Comparison of ENCODE assay signal across 18 cellular contexts in the genomic region with DNA sequence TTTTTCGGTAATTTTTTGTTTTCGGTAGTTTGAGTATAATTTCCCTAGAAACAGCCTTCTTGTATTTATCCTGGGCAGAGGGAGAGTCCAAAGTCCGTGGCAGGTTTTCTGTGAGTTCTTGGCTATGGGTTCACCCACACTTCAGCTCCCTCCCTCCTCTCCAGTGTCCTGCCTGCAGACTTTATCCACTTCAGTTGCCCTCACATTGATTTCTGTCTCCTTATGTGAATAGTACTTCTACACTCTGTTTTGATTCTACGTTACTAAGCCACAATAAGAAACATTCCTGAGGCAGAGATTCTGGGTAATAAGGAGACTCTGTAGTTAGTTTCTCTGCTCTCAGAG.
DNase-seq lines count a peak whose midpoint lies in the region; ATAC-seq, FAIRE-seq and TF ChIP-seq lines count a peak whose summit lies in the region.
"Had no signal": no experiment of that assay in that cellular context is flagged by ENCODE, and none has a peak within 500 bp of the region (broad histone marks: within the 10 kb centered on the region; RNA-seq: fewer than 3 reads in every experiment).

No MANE protein-coding gene starts in this region.

- no peaks in the 10 kb centered on the region for H3K4me1 Mint-ChIP-seq in naive thymus-derived CD4-positive, alpha-beta T cell
- H3K4me1 Mint-ChIP-seq: CD14-positive monocyte had no signal

- CTCF ChIA-PET in SK-N-SH (lab: Yijun Ruan, JAX), result interaction anchor here (0.7 kb wide), 1 partner anchor 186 kb away, joined by 3 read pairs; no protein-coding TSS in a partner anchor
- CTCF ChIA-PET in naive thymus-derived CD4-positive, alpha-beta T cell (lab: Charles Lee), result no interaction called here

- no peaks in the 10 kb centered on the region for H3K79me2 ChIP-seq in SK-N-SH (ENCODE audit: insufficient read depth)

- no peaks in the 10 kb centered on the region for H3F3A ChIP-seq in SK-N-SH (replicated peaks; ENCODE audit: insufficient read depth)

- H3K9ac ChIP-seq in SK-N-SH, result 0 out of 2 replicates have a peak overlapping the region, but pooled peaks have one; percentile 23

- DNase-seq in SK-N-SH (no peak), RPMI7951 (ENCODE audit: low read depth) (peak; percentile 30), mucosa of gallbladder (ENCODE audit: low spot score) (peak; percentile 70), NCI-H446 treated with DMSO at 0.1 percent for 48 hours (lab: John Stamatoyannopoulos, UW) (no peak), GM12892 (ENCODE audit: insufficient read length) (no peak), UCSD-AML1 (lab: John Stamatoyannopoulos, UW; ENCODE audit: unreplicated experiment) (no peak)
- no peak for DNase-seq in naive thymus-derived CD4-positive, alpha-beta T cell
- DNase-seq: 8988T, COR-L47, DMS153, NCI-H1048, NCI-H1694, NCI-H774, Right ventricle myocardium superior had no signal

- intact Hi-C loops in naive thymus-derived CD4-positive, alpha-beta T cell (cut with micrococcal nuclease), result no loop called here

- H3K27me3 Mint-ChIP-seq in naive thymus-derived CD4-positive, alpha-beta T cell, result no peaks in the 10 kb centered on the region

- POLR2A ChIA-PET in SK-N-SH (lab: Yijun Ruan, JAX), result no interaction called here
- POLR2A ChIA-PET in naive thymus-derived CD4-positive, alpha-beta T cell (lab: Charles Lee), result no interaction called here

- H3K36me3 Mint-ChIP-seq in naive thymus-derived CD4-positive, alpha-beta T cell, result peaks cover 0 to 5% (median 0%) of the 10 kb centered on the region in 5 donors
- H3K36me3 Mint-ChIP-seq: CD14-positive monocyte had no signal

- H3K4me2 ChIP-seq in SK-N-SH, result peak overlapping the region; percentile 47; the same call in 1 of the 2 replicates

- no peak for TF ChIP-seq POLR2A in GM12892 (IDR thresholded peaks at IDR 0.05; ENCODE audit: low read depth, low read length)

- no peak overlapping the region for H3K4me3 Mint-ChIP-seq in naive thymus-derived CD4-positive, alpha-beta T cell
- H3K4me3 Mint-ChIP-seq: CD14-positive monocyte had no signal

- no peak overlapping the region for H3K27ac ChIP-seq in SK-N-SH (ENCODE audit: low read depth in 2 of 2, low read length in 1 of 2)
- no peak overlapping the region for H3K27ac ChIP-seq in naive thymus-derived CD4-positive, alpha-beta T cell (ENCODE audit: low read depth, low read length)

- TF ChIP-seq RAD21 in SK-N-SH (IDR thresholded peaks at IDR 0.05; ENCODE audit: low read length), result no peak

- no peaks in the 10 kb centered on the region for H3K27me3 ChIP-seq in SK-N-SH (ENCODE audit: insufficient read depth)
- H3K27me3 ChIP-seq in naive thymus-derived CD4-positive, alpha-beta T cell (ENCODE audit: control insufficient read depth in 2 of 2, insufficient read depth in 2 of 2, low read length in 2 of 2), result no peaks in the 10 kb centered on the region

- H4K20me1 ChIP-seq in SK-N-SH (ENCODE audit: insufficient read depth), result no peaks in the 10 kb centered on the region

- H3K27ac Mint-ChIP-seq in naive thymus-derived CD4-positive, alpha-beta T cell, result no peak overlapping the region
- H3K27ac Mint-ChIP-seq: CD14-positive monocyte had no signal

- no peak for FAIRE-seq in GM12892 (lab: Jason Lieb, UNC)
- FAIRE-seq: GM18507 had no signal

- 0 out of 4 replicates have a peak overlapping the region, but pooled peaks of 1 of the 2 experiments have one; percentile 13 for H3K4me3 ChIP-seq in SK-N-SH (ENCODE audit: low read depth in 2 of 2, low read length in 1 of 2)
- H3K4me3 ChIP-seq in naive thymus-derived CD4-positive, alpha-beta T cell (ENCODE audit: low read length), result no peak overlapping the region

- peaks cover 0 to 4% of the 10 kb centered on the region in 2 experiments for H3K36me3 ChIP-seq in SK-N-SH (replicated peaks in 1 of 2; ENCODE audit: control insufficient read depth in 1 of 2, insufficient read depth in 2 of 2, low read length in 1 of 2)
- H3K36me3 ChIP-seq in naive thymus-derived CD4-positive, alpha-beta T cell (ENCODE audit: control insufficient read depth in 2 of 3, insufficient read depth in 3 of 3, low read length in 3 of 3), result no peaks in the 10 kb centered on the region

- peaks cover 0 to 20% of the 10 kb centered on the region in 2 experiments; a peak in 1 of 4 replicates for H3K4me1 ChIP-seq in SK-N-SH (ENCODE audit: control insufficient read depth in 1 of 2, insufficient read depth in 2 of 2, low read depth in 1 of 2, low read length in 1 of 2)
- H3K4me1 ChIP-seq in naive thymus-derived CD4-positive, alpha-beta T cell (ENCODE audit: control insufficient read depth in 2 of 2, insufficient read depth in 2 of 2, low read length in 2 of 2), result no peaks in the 10 kb centered on the region

- no peaks in the 10 kb centered on the region for H3K9me2 ChIP-seq in SK-N-SH

- no peak for TF ChIP-seq EP300 in SK-N-SH (IDR thresholded peaks at IDR 0.05; ENCODE audit: borderline replicate concordance in 1 of 2, low read depth in 1 of 2, low read length in 1 of 2)

- no peak for ATAC-seq in SK-N-SH treated with all-trans-retinoic acid at 6 μM for 48 hours
- ATAC-seq in naive thymus-derived CD4-positive, alpha-beta T cell, result no peak
- ATAC-seq: HCT116 had no signal

- no peak overlapping the region for H2AFZ ChIP-seq in SK-N-SH (ENCODE audit: low read depth)

- no peak for TF ChIP-seq CTCF in SK-N-SH (IDR thresholded peaks at IDR 0.05)

- WGBS in SK-N-SH (ENCODE audit: low lambda C conversion rate), result 86% methylated on average over 4 of the region's 4 CpGs

- no peaks in the 10 kb centered on the region for H3K9me3 ChIP-seq in SK-N-SH
- H3K9me3 ChIP-seq in naive thymus-derived CD4-positive, alpha-beta T cell (ENCODE audit: control insufficient read depth in 2 of 3, low read length in 3 of 3), result no peaks in the 10 kb centered on the region

- peaks cover 0 to 25% (median 6%) of the 10 kb centered on the region in 11 donors for H3K9me3 Mint-ChIP-seq in naive thymus-derived CD4-positive, alpha-beta T cell

TF ChIP-seq in SK-N-SH, 30 proteins besides CTCF, POLR2A, EP300 and RAD21 (continues in another document):
- TF ChIP-seq TAF1 (IDR thresholded peaks at IDR 0.05; ENCODE audit: borderline replicate concordance, low read depth, low read length), result no peak
- no peak for TF ChIP-seq MXI1 (IDR thresholded peaks at IDR 0.05; ENCODE audit: low read depth, low read length)
- TF ChIP-seq GATA2 (CRISPR knock-in tag; IDR thresholded peaks at IDR 0.05), result no peak
- no peak for TF ChIP-seq RFX5 (IDR thresholded peaks at IDR 0.05; ENCODE audit: low read length)
- TF ChIP-seq, protein P1, sequence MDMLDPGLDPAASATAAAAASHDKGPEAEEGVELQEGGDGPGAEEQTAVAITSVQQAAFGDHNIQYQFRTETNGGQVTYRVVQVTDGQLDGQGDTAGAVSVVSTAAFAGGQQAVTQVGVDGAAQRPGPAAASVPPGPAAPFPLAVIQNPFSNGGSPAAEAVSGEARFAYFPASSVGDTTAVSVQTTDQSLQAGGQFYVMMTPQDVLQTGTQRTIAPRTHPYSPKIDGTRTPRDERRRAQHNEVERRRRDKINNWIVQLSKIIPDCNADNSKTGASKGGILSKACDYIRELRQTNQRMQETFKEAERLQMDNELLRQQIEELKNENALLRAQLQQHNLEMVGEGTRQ (IDR thresholded peaks at IDR 0.05; ENCODE audit: borderline replicate concordance, low read depth, low read length), result no peak
- no peak for TF ChIP-seq TCF12 (IDR thresholded peaks at IDR 0.05)

TF ChIP-seq in SK-N-SH treated with all-trans-retinoic acid at 6 μM for 48 hours, 23 proteins besides CTCF, POLR2A, EP300 and RAD21:
- TF ChIP-seq PPARA (CRISPR knock-in tag; IDR thresholded peaks at IDR 0.05; ENCODE audit: borderline replicate concordance), result no peak
- no peak for TF ChIP-seq ZFP30 (CRISPR knock-in tag; IDR thresholded peaks at IDR 0.05)
- no peak for TF ChIP-seq TOX (CRISPR knock-in tag; IDR thresholded peaks at IDR 0.05; ENCODE audit: borderline replicate concordance)
- TF ChIP-seq ZNF70 (CRISPR knock-in tag; IDR thresholded peaks at IDR 0.05), result no peak
- TF ChIP-seq, protein P2, sequence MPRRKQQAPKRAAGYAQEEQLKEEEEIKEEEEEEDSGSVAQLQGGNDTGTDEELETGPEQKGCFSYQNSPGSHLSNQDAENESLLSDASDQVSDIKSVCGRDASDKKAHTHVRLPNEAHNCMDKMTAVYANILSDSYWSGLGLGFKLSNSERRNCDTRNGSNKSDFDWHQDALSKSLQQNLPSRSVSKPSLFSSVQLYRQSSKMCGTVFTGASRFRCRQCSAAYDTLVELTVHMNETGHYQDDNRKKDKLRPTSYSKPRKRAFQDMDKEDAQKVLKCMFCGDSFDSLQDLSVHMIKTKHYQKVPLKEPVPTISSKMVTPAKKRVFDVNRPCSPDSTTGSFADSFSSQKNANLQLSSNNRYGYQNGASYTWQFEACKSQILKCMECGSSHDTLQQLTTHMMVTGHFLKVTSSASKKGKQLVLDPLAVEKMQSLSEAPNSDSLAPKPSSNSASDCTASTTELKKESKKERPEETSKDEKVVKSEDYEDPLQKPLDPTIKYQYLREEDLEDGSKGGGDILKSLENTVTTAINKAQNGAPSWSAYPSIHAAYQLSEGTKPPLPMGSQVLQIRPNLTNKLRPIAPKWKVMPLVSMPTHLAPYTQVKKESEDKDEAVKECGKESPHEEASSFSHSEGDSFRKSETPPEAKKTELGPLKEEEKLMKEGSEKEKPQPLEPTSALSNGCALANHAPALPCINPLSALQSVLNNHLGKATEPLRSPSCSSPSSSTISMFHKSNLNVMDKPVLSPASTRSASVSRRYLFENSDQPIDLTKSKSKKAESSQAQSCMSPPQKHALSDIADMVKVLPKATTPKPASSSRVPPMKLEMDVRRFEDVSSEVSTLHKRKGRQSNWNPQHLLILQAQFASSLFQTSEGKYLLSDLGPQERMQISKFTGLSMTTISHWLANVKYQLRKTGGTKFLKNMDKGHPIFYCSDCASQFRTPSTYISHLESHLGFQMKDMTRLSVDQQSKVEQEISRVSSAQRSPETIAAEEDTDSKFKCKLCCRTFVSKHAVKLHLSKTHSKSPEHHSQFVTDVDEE (CRISPR knock-in tag; IDR thresholded peaks at IDR 0.05), result no peak
- no peak for TF ChIP-seq OSR1 (CRISPR knock-in tag; IDR thresholded peaks at IDR 0.05)
- no peak for TF ChIP-seq BACH2 (CRISPR knock-in tag; IDR thresholded peaks at IDR 0.05; ENCODE audit: borderline replicate concordance)
- no peak for TF ChIP-seq ZFP3 (CRISPR knock-in tag; IDR thresholded peaks at IDR 0.05)

Comparison
In these comparisons a context has a peak if more than half of its experiments do, and no peak if none do; other contexts are left out.
1. DNase-seq: peak in RPMI7951 (single experiment) and mucosa of gallbladder (single experiment); none in SK-N-SH (single experiment), NCI-H446 treated with DMSO at 0.1 percent for 48 hours (single experiment), naive thymus-derived CD4-positive, alpha-beta T cell (0 of 9), GM12892 (single experiment) and UCSD-AML1 (single experiment).